9 cellular contexts compared by ENCODE assay signal in the genomic region with DNA sequence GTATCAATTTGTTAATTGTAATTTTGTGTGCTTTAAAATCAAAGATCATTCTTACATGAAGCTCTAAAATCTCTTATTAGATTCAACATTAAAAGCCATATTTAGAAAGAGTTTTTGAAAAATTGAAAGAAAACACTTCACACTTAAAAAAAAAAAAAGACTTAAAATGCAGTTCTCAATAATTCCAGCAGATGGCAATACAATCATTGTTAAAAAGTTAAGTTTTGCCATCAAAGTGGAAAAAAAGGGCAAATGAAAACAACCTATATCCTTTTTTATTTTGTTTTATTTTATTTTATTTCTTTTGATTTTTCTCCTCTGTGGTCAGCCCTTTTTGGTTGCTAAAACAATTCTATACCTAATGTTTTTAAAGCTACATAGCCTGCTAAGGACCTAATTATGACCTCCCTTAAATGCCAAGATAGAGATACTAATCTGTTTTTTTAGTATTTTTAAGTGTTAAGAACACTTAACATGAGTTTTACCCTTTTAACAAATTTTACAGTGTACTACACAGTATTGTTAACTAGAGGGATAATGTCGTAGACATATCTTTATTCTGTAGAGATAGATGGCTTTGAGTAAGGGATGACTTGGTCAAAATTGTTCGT.
DNase-seq lines count a peak whose midpoint lies in the region; ATAC-seq and TF ChIP-seq lines count a peak whose summit lies in the region.
"Had no signal": no experiment of that assay in that cellular context is flagged by ENCODE, and none has a peak within 500 bp of the region (broad histone marks: within the 10 kb centered on the region; RNA-seq: fewer than 3 reads in every experiment).

No MANE protein-coding gene starts in this region.

- ATAC-seq in GM19452 (IDR thresholded peaks at IDR 0.05; ENCODE audit: unreplicated experiment) (no peak), HG03039 (IDR thresholded peaks at IDR 0.05; ENCODE audit: unreplicated experiment) (no peak)

- H3K9me3 ChIP-seq in osteoblast (ENCODE audit: low read depth, low read length): no peaks in the 10 kb centered on the region

- peaks cover 13% of the 10 kb centered on the region for H3K27me3 ChIP-seq in osteoblast (ENCODE audit: insufficient read depth, low read length)

- H3K27ac ChIP-seq in osteoblast (ENCODE audit: low read depth, low read length): no peak overlapping the region

- no peaks in the 10 kb centered on the region for H3K36me3 ChIP-seq in osteoblast (ENCODE audit: insufficient read depth, low read length)

- no peaks in the 10 kb centered on the region for H3K79me2 ChIP-seq in osteoblast (ENCODE audit: insufficient read depth, low read length)

- DNase-seq in G401 (ENCODE audit: low spot score) (peak; percentile 15), M059J (ENCODE audit: low read depth) (peak; percentile 28), dermis blood vessel endothelial cell (peak; percentile 60), osteoblast (ENCODE audit: insufficient read length, low spot score, missing footprints) (no peak), cerebellar nuclear complex (lab: John Stamatoyannopoulos, UW) (no peak)
- DNase-seq in stimulated activated CD4-positive, alpha-beta T cell treated with anti-CD3 and anti-CD28 coated beads, Interleukin-12 subunit alpha, Interleukin-12 subunit beta, amount 100 ng/mL, for 4 hours: no peak
- DNase-seq: activated naive CD4-positive, alpha-beta T cell treated with anti-CD3 and anti-CD28 coated beads for 36 hours had no signal

- no peak overlapping the region for H3K4me3 ChIP-seq in osteoblast (ENCODE audit: insufficient read depth, low read length)

- no peaks in the 10 kb centered on the region for H4K20me1 ChIP-seq in osteoblast (ENCODE audit: insufficient read depth, low read length)

- peak; percentile 57 for TF ChIP-seq CTCF in osteoblast (IDR thresholded peaks at IDR 0.05; ENCODE audit: extremely low read depth, low read depth, low read length)

- H3K4me1 ChIP-seq in osteoblast (ENCODE audit: insufficient read depth, low read length): peaks cover 10% of the 10 kb centered on the region

- H2AFZ ChIP-seq in osteoblast (ENCODE audit: low read length): no peak overlapping the region

- in situ Hi-C loops in G401 (cut with HindIII; ENCODE audit: low sequenced_read_pairs): no loop called here

- no peak overlapping the region for H3K4me2 ChIP-seq in osteoblast (ENCODE audit: insufficient read depth, low read length)

Comparison
In these comparisons a context has a peak if more than half of its experiments do, and no peak if none do; other contexts are left out.
1. DNase-seq: peak in G401 (single experiment), M059J (single experiment) and dermis blood vessel endothelial cell (single experiment); none in osteoblast (single experiment), stimulated activated CD4-positive, alpha-beta T cell treated with anti-CD3 and anti-CD28 coated beads, Interleukin-12 subunit alpha, Interleukin-12 subunit beta, amount 100 ng/mL, for 4 hours (single experiment) and cerebellar nuclear complex (0 of 2).